ENCODE assay signal across 8 cellular contexts in the genomic region with DNA sequence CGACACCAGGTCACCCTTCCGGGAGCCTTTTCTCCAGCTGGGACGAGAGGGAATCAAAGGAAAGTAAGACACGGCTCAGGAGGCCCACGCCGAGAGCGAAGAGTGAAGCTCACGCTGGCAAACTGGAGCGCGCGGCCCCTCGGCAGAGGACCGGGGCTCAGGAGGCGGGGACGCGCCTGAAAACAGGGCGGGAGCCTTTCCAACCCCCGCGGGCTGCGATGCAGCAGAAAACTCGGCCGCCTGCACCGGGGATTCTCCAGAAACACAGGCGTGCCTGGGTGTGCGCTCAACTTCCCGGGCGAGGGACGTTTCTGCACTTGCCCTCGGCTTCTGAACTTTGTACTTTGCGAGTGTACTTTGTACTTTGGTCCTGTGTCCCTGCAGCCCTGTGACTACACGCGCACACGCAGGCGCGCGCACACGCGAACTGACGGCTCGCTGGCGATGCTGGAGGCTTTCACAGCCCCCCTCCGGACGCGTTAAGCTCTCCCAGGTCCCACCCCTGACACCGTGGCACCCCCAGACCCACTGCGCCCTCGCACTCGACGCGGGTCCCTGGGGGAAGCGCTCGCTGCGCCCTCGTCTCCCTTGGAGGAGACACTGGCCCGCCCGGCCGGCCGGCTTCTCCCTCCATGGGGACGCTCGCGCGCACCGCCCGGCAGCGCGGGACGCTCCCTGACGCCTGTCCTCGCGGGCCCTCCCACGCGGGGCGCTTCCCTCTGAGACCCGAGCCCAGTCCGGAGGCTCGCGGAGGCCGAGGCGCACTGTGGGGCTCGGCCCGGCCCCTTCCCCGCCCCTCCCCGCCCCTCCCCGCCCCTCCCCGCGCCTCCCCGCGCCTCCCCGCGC. TPM values are rescaled to one million over a fixed set of nuclear protein-coding genes. Genes with fewer than 3 reads are reported as not detected.
A peak's percentile ranks its signal among the peaks of the same experiment; 100 is the strongest.
DNase-seq lines count a peak whose midpoint lies in the region; ATAC-seq, FAIRE-seq and TF ChIP-seq lines count a peak whose summit lies in the region.

No MANE protein-coding gene starts in this region.

- H3K36me3 Mint-ChIP-seq in activated CD4-positive, alpha-beta memory T cell treated with anti-CD3 and anti-CD28 coated beads, Interleukin-2, amount 10 ng/mL, durations not matched to agents 7 days and 5 days (ENCODE audit: low read depth), result no peaks in the 10 kb centered on the region
- H3K36me3 Mint-ChIP-seq in effector memory CD8-positive, alpha-beta T cell (ENCODE audit: insufficient read depth), result peaks cover 13% of the 10 kb centered on the region

- H3K36me3 ChIP-seq in HEK293 (ENCODE audit: control insufficient read depth in 2 of 2, insufficient read depth in 1 of 2, low read length in 2 of 2) (no peaks in the 10 kb centered on the region), lung (ENCODE audit: control insufficient read depth in 2 of 2, insufficient read depth in 2 of 2, low read length in 2 of 2) (peaks cover 0 to 2% of the 10 kb centered on the region in 2 donors)

- FAIRE-seq in GM12891 (lab: Jason Lieb, UNC), result peak; percentile 62

- TF ChIP-seq CTCF in HEK293 (tag by site-specific recombination; IDR thresholded peaks at IDR 0.05) (peak; percentile 29; the same call in 1 of the 2 replicates), lung (IDR thresholded peaks at IDR 0.05; ENCODE audit: control extremely low read depth, extremely low read depth) (no peak)

- H3K4me1 Mint-ChIP-seq in activated CD4-positive, alpha-beta memory T cell treated with anti-CD3 and anti-CD28 coated beads, Interleukin-2, amount 10 ng/mL, durations not matched to agents 7 days and 5 days, result peaks cover 18% of the 10 kb centered on the region
- H3K4me1 Mint-ChIP-seq in effector memory CD8-positive, alpha-beta T cell (ENCODE audit: low read depth in 2 of 2), result peaks cover 9 to 12% of the 10 kb centered on the region in 2 donors

- peak overlapping the region; percentile 77 for H3K4me3 Mint-ChIP-seq in activated CD4-positive, alpha-beta memory T cell treated with anti-CD3 and anti-CD28 coated beads, Interleukin-2, amount 10 ng/mL, durations not matched to agents 7 days and 5 days
- H3K4me3 Mint-ChIP-seq in effector memory CD8-positive, alpha-beta T cell, result peak overlapping the region; percentile 74 to 79

- H3K9me3 Mint-ChIP-seq in activated CD4-positive, alpha-beta memory T cell treated with anti-CD3 and anti-CD28 coated beads, Interleukin-2, amount 10 ng/mL, durations not matched to agents 7 days and 5 days, result no peaks in the 10 kb centered on the region
- no peaks in the 10 kb centered on the region for H3K9me3 Mint-ChIP-seq in effector memory CD8-positive, alpha-beta T cell

- POLR2A ChIA-PET in HEK293 (lab: Yijun Ruan, JAX), result interaction anchor here (1.0 to 1.4 kb wide), 3 partner anchors 10 to 16 kb away, joined by 3 to 5 read pairs (median 3); no protein-coding TSS in a partner anchor
- POLR2A ChIA-PET in activated CD4-positive, alpha-beta memory T cell treated with anti-CD3 and anti-CD28 coated beads, Interleukin-2, amount 10 ng/mL, durations not matched to agents 7 days and 5 days (lab: Charles Lee), result interaction anchor here (1.1 to 6.2 kb wide), 3 partner anchors 12 to 25 kb away, joined by 3 to 68 read pairs (median 8); a partner anchor contains a TSS

- TF ChIP-seq POLR2A in GM12891 (IDR thresholded peaks at IDR 0.05; ENCODE audit: low read depth, low read length), result no peak

- H3K27me3 ChIP-seq in lung (ENCODE audit: control insufficient read depth, insufficient read depth), result no peaks in the 10 kb centered on the region

- peak; percentile 58 for ATAC-seq in effector memory CD8-positive, alpha-beta T cell (replicated peaks)
- ATAC-seq in lung (ENCODE audit: insufficient read depth, low FRiP score), result peak; percentile 82

- H3K27ac Mint-ChIP-seq in activated CD4-positive, alpha-beta memory T cell treated with anti-CD3 and anti-CD28 coated beads, Interleukin-2, amount 10 ng/mL, durations not matched to agents 7 days and 5 days, result peak overlapping the region; percentile 35
- H3K27ac Mint-ChIP-seq in effector memory CD8-positive, alpha-beta T cell, result no peak overlapping the region

- H3K9me3 ChIP-seq in HEK293 (ENCODE audit: control insufficient read depth, insufficient read depth, low read depth, low read length) (no peaks in the 10 kb centered on the region), lung (ENCODE audit: control insufficient read depth in 2 of 2, insufficient read depth in 1 of 2, low read length in 1 of 2) (no peaks in the 10 kb centered on the region)

- DNase-seq in GM12891 (ENCODE audit: insufficient read length, low spot score), result no peak
- peak; percentile 21 for DNase-seq in NCI-H1105 (lab: John Stamatoyannopoulos, UW)
- DNase-seq in activated CD4-positive, alpha-beta memory T cell treated with anti-CD3 and anti-CD28 coated beads, Interleukin-2, amount 10 ng/mL, durations not matched to agents 7 days and 5 days, result peak; percentile 63
- peak; percentile 36 to 62 (median 42) for DNase-seq in effector memory CD8-positive, alpha-beta T cell
- DNase-seq in lung (ENCODE audit: low spot score), result peak; percentile 57
- peak; percentile 70 for DNase-seq in stimulated activated CD8-positive, alpha-beta memory T cell treated with anti-CD3 and anti-CD28 coated beads, Interleukin-4, amount 100 ng/mL, for 48 hours
- no peak for DNase-seq in OCI-M2 (lab: John Stamatoyannopoulos, UW; ENCODE audit: unreplicated experiment)

- CTCF ChIA-PET in HEK293 (lab: Yijun Ruan, JAX), result interaction anchor here (1.3 kb wide), 1 partner anchor 49 kb away, joined by 6 read pairs; no protein-coding TSS in a partner anchor
- CTCF ChIA-PET in activated CD4-positive, alpha-beta memory T cell treated with anti-CD3 and anti-CD28 coated beads, Interleukin-2, amount 10 ng/mL, durations not matched to agents 7 days and 5 days (lab: Charles Lee), result interaction anchor here (1.2 to 1.4 kb wide), 3 partner anchors 9 to 12 kb away, joined by 3 to 4 read pairs (median 3); no protein-coding TSS in a partner anchor

- H3K4me3 ChIP-seq in HEK293 (ENCODE audit: low read depth, low read length), result peak overlapping the region; percentile 50
- H3K4me3 ChIP-seq in lung, result peak overlapping the region; percentile 60

- H3K4me1 ChIP-seq in HEK293 (ENCODE audit: control insufficient read depth, insufficient read depth, low read length) (peaks cover 9% of the 10 kb centered on the region), lung (ENCODE audit: control insufficient read depth in 2 of 2, insufficient read depth in 2 of 2, low read length in 2 of 2) (peaks cover 0 to 12% of the 10 kb centered on the region in 2 donors)

- H3K27me3 Mint-ChIP-seq in activated CD4-positive, alpha-beta memory T cell treated with anti-CD3 and anti-CD28 coated beads, Interleukin-2, amount 10 ng/mL, durations not matched to agents 7 days and 5 days, result peaks cover 8% of the 10 kb centered on the region
- no peaks in the 10 kb centered on the region for H3K27me3 Mint-ChIP-seq in effector memory CD8-positive, alpha-beta T cell

- WGBS in lung, 2 donors, result 0 to 1% methylated on average over 57 to 86 of the region's 90 CpGs

- H3K27ac ChIP-seq in HEK293 (ENCODE audit: extremely low read depth, low read depth, low read length), result no peak overlapping the region; the same call in 1 of the 2 replicates
- peak overlapping the region; percentile 60 to 89 for H3K27ac ChIP-seq in lung (ENCODE audit: low read depth in 1 of 2, low read length in 1 of 2)

TF ChIP-seq in GM12891, 5 proteins besides CTCF, POLR2A, EP300 and RAD21:
- TF ChIP-seq PAX5 (IDR thresholded peaks at IDR 0.05; ENCODE audit: insufficient read depth, low read length, severe bottlenecking) (no peak), POU2F2 (IDR thresholded peaks at IDR 0.05; ENCODE audit: low read depth, low read length) (no peak), POLR2AphosphoS5 (IDR thresholded peaks at IDR 0.05; ENCODE audit: low read depth, low read length) (no peak), SPI1 (IDR thresholded peaks at IDR 0.05; ENCODE audit: low read depth, low read length) (no peak), TAF1 (IDR thresholded peaks at IDR 0.05; ENCODE audit: low read depth, low read length) (no peak)

TF ChIP-seq in HEK293, 187 proteins besides CTCF, POLR2A, EP300 and RAD21 (continues in another document):
- 0 out of 2 replicates have a peak, but pooled peaks have one; percentile 56 for TF ChIP-seq ZNF777 (tag by site-specific recombination; IDR thresholded peaks at IDR 0.05; ENCODE audit: borderline replicate concordance)
- no peak for TF ChIP-seq ZNF792 (tag by site-specific recombination; IDR thresholded peaks at IDR 0.05)
- TF ChIP-seq RBAK (tag by site-specific recombination; IDR thresholded peaks at IDR 0.05), result no peak
- no peak for TF ChIP-seq FEZF1 (tag by site-specific recombination; IDR thresholded peaks at IDR 0.05)
- TF ChIP-seq ZIC2 (tag by site-specific recombination; IDR thresholded peaks at IDR 0.05), result peak; percentile 72
- TF ChIP-seq ZNF561 (tag by site-specific recombination; IDR thresholded peaks at IDR 0.05; ENCODE audit: borderline replicate concordance), result no peak
- TF ChIP-seq ZBTB48 (tag by site-specific recombination; IDR thresholded peaks at IDR 0.05), result peak; percentile 80; the same call in 1 of the 2 replicates

RNA-seq across cellular contexts. Expression of a gene that starts 0.6 kb away (rescaled TPM):
- 5.3 TPM for polyA plus RNA-seq in GM12891 (2012; ENCODE audit: low read depth, missing spikeins)
- total RNA-seq in activated CD4-positive, alpha-beta memory T cell treated with anti-CD3 and anti-CD28 coated beads, Interleukin-2, amount 10 ng/mL, durations not matched to agents 7 days and 5 days, result 1 to 10 TPM; 5.9 to 7.8 TPM
- total RNA-seq in lung, result 1 to 10 TPM; 6.9 to 7.0 TPM
- 1 to 10 TPM; 4.4 to 6.3 TPM for polyA plus RNA-seq in lung

RNA-seq across cellular contexts. Expression of a gene that starts 5.3 kb away (rescaled TPM):
- polyA plus RNA-seq in GM12891 (2012; ENCODE audit: low read depth, missing spikeins), result 71.8 TPM
- 10 to 100 TPM; 31.3 to 31.6 TPM for total RNA-seq in activated CD4-positive, alpha-beta memory T cell treated with anti-CD3 and anti-CD28 coated beads, Interleukin-2, amount 10 ng/mL, durations not matched to agents 7 days and 5 days
- total RNA-seq in lung, result 10 to 100 TPM; 44.5 to 82.4 TPM
- polyA plus RNA-seq in lung, result 10 to 100 TPM; 71.1 to 83.9 TPM

RNA-seq across cellular contexts. Expression of a gene that starts 15.5 kb away (rescaled TPM):
- polyA plus RNA-seq in GM12891 (2012; ENCODE audit: low read depth, missing spikeins), result 24.2 TPM
- 10 to 100 TPM; 41.7 to 42.2 TPM for total RNA-seq in activated CD4-positive, alpha-beta memory T cell treated with anti-CD3 and anti-CD28 coated beads, Interleukin-2, amount 10 ng/mL, durations not matched to agents 7 days and 5 days
- total RNA-seq in lung, result 10 to 100 TPM; 36.4 to 51.8 TPM
- 10 to 100 TPM; 44.4 to 44.7 TPM for polyA plus RNA-seq in lung

RNA-seq across cellular contexts. Expression of a gene that starts 20.7 kb away (rescaled TPM):
- polyA plus RNA-seq in GM12891 (2012; ENCODE audit: low read depth, missing spikeins), result 15.4 TPM
- 10 to 100 TPM; 11.2 to 11.4 TPM for total RNA-seq in activated CD4-positive, alpha-beta memory T cell treated with anti-CD3 and anti-CD28 coated beads, Interleukin-2, amount 10 ng/mL, durations not matched to agents 7 days and 5 days
- total RNA-seq in lung, result 10 to 100 TPM in 1 of 2 donors, 1 to 10 TPM in 1; 8.4 to 32.5 TPM
- 10 to 100 TPM; 35.8 to 41.4 TPM for polyA plus RNA-seq in lung

RNA-seq across cellular contexts. Expression of a gene that starts 31.3 kb away (rescaled TPM):
- polyA plus RNA-seq in GM12891 (2012; ENCODE audit: low read depth, missing spikeins), result not detected
- total RNA-seq in activated CD4-positive, alpha-beta memory T cell treated with anti-CD3 and anti-CD28 coated beads, Interleukin-2, amount 10 ng/mL, durations not matched to agents 7 days and 5 days, result not detected
- under 1 TPM in 1 of 2 donors, not detected in 1; 0.25 TPM for total RNA-seq in lung
- polyA plus RNA-seq in lung, result not detected

Comparison
In these comparisons a context has a peak if more than half of its experiments do, and no peak if none do; other contexts are left out.
1. DNase-seq: peak in NCI-H1105 (single experiment), activated CD4-positive, alpha-beta memory T cell treated with anti-CD3 and anti-CD28 coated beads, Interleukin-2, amount 10 ng/mL, durations not matched to agents 7 days and 5 days (single experiment), effector memory CD8-positive, alpha-beta T cell (3 of 3), lung (single experiment) and stimulated activated CD8-positive, alpha-beta memory T cell treated with anti-CD3 and anti-CD28 coated beads, Interleukin-4, amount 100 ng/mL, for 48 hours (single experiment); none in GM12891 (single experiment) and OCI-M2 (single experiment).